8 cellular contexts compared by ENCODE assay signal in genomic region chr16:89667000-89667399, GRCh38. TPM values are rescaled to one million over a fixed set of nuclear protein-coding genes. Genes with fewer than 3 reads are reported as not detected.
DNase-seq lines count a peak whose midpoint lies in the region; ATAC-seq, FAIRE-seq and TF ChIP-seq lines count a peak whose summit lies in the region.
"Not testable (repeated sequence)": the region's sequence is repeated elsewhere in the genome, so short reads cannot be mapped to it uniquely, and the experiment has no call there.

No MANE protein-coding gene starts in this region.

- ATAC-seq in SK-N-SH treated with all-trans-retinoic acid at 6 μM for 48 hours: peak; percentile 44; the same call in 1 of the 3 replicates
- ATAC-seq in K562: peak; percentile 46; the same call in 1 of the 3 replicates

- not testable (repeated sequence) for H3K27me3 ChIP-seq in H7 (ENCODE audit: control insufficient read depth, insufficient read depth, low read length); K562 (ENCODE audit: control insufficient read depth in 2 of 2, insufficient read depth in 2 of 2, low read length in 2 of 2); transverse colon

- CTCF ChIA-PET in K562 (lab: Yijun Ruan, JAX; ENCODE audit: low intra/inter-chr PET ratio): interaction anchor here (1.2 kb wide), 1 partner anchor 92 kb away, joined by 4 read pairs; no protein-coding TSS in a partner anchor

- POLR2A ChIA-PET in K562 (lab: Yijun Ruan, JAX): not testable (repeated sequence)

- in situ Hi-C loops in K562 (cut with MboI); transverse colon (cut with MboI; ENCODE audit: low pct_ligation_motif_present in 1 of 4, low pct_unique_long_range_greater_than_20kb in 1 of 4, low sequenced_read_pairs in 3 of 4): not testable (repeated sequence)

- not testable (repeated sequence) for H4K20me1 ChIP-seq in K562 (replicated peaks; ENCODE audit: control insufficient read depth, insufficient read depth, low read length)

- H3K4me1 ChIP-seq in K562 (replicated peaks in 1 of 2; ENCODE audit: control insufficient read depth in 2 of 2, insufficient read depth in 2 of 2, low read length in 2 of 2): peaks cover 3 to 19% of the 10 kb centered on the region in 2 experiments; a peak in 3 of 5 replicates
- not testable (repeated sequence) for H3K4me1 ChIP-seq in transverse colon

- TF ChIP-seq EP300 in K562 (IDR thresholded peaks at IDR 0.05; ENCODE audit: low read length); transverse colon (IDR thresholded peaks at IDR 0.05; ENCODE audit: low read depth): not testable (repeated sequence)

- TF ChIP-seq CTCF in K562 (IDR thresholded peaks at IDR 0.05 in 2 of 3, conservative IDR thresholded peaks at IDR 0.05 in 1 of 3; ENCODE audit: insufficient read depth in 2 of 3, low read depth in 1 of 3, low read length in 3 of 3) (peak; percentile 54 to 65 (median 58)), transverse colon (IDR thresholded peaks at IDR 0.05) (peak in 2 of 5 experiments; percentile 12 to 26)

- not testable (repeated sequence) for H3K9me3 ChIP-seq in K562 (replicated peaks; ENCODE audit: control insufficient read depth, insufficient read depth, low read depth, low read length); transverse colon

- not testable (repeated sequence) for H3K27ac ChIP-seq in K562 (ENCODE audit: extremely low read depth, low read depth, low read length); transverse colon

- not testable (repeated sequence) for H3K4me2 ChIP-seq in K562 (ENCODE audit: insufficient read depth, low read length)

- TF ChIP-seq POLR2A in K562 (conservative IDR thresholded peaks at IDR 0.05); transverse colon (IDR thresholded peaks at IDR 0.05): not testable (repeated sequence)

- not testable (repeated sequence) for BruUV-seq in K562 (replicated peaks; lab: Mats Ljungman, UMichigan)

- H2AFZ ChIP-seq in K562 (ENCODE audit: low read depth, low read length): not testable (repeated sequence)

- not testable (repeated sequence) for H3K9ac ChIP-seq in K562 (ENCODE audit: insufficient read depth in 1 of 2, low read depth in 2 of 2, low read length in 2 of 2)

- not testable (repeated sequence) for H3K36me3 ChIP-seq in H7 (replicated peaks; ENCODE audit: control insufficient read depth, insufficient read depth, low read length); transverse colon
- peaks cover 19% of the 10 kb centered on the region; the same call in 2 of the 3 replicates for H3K36me3 ChIP-seq in K562 (ENCODE audit: control insufficient read depth, insufficient read depth, low read length)

- H3K4me3 ChIP-seq in H7 (ENCODE audit: insufficient read depth, low read depth, low read length); K562; transverse colon: not testable (repeated sequence)

- DNase-seq in DMS53 treated with DMSO at 0.1 percent for 48 hours (lab: John Stamatoyannopoulos, UW; ENCODE audit: unreplicated experiment): peak; percentile 2
- peak; percentile 54 for DNase-seq in H7
- peak; percentile 12 for DNase-seq in NCI-H2171 treated with DMSO at 0.1 percent for 48 hours (lab: John Stamatoyannopoulos, UW)
- peak in 1 of 4 experiments; percentile 68 for DNase-seq in K562 (ENCODE audit: extremely low read depth in 1 of 4, low spot score in 3 of 4)
- DNase-seq in fibroblast of the conjunctiva (ENCODE audit: low read depth): peak; percentile 28
- DNase-seq in lung microvascular endothelial cell (ENCODE audit: low read depth in 2 of 2): peak; percentile 48 to 51
- DNase-seq in transverse colon: peak; percentile 29

- TF ChIP-seq RAD21 in K562 (CRISPR knock-in tag; conservative IDR thresholded peaks at IDR 0.05 in 1 of 2, IDR thresholded peaks at IDR 0.05 in 1 of 2): 0 out of 4 replicates have a peak, but pooled peaks of 1 of the 2 experiments have one; percentile 16

- intact Hi-C loops in K562 (cut with micrococcal nuclease): loop anchor here (2.0 kb wide), 1 partner anchor 92 kb away; the partner anchor contains the start of gene CPNE7
- intact Hi-C loops in transverse colon (cut with DNase I; ENCODE audit: low total_unique reads): not testable (repeated sequence)

- H3K79me2 ChIP-seq in K562 (ENCODE audit: control insufficient read depth, insufficient read depth, low read length): not testable (repeated sequence)

- H3K9me1 ChIP-seq in K562 (ENCODE audit: control insufficient read depth, insufficient read depth, low read length): not testable (repeated sequence)

- 7% methylated on average over 6 of the region's 7 CpGs for WGBS in K562 (ENCODE audit: insufficient coverage, low coverage, missing lambda C conversion rate)
- 41 to 80% methylated on average over 3 to 7 of the region's 7 CpGs for WGBS in transverse colon (ENCODE audit: low coverage in 1 of 2), 2 donors

- FAIRE-seq in K562 (lab: Jason Lieb, UNC): peak; percentile 75

RNA-seq across cellular contexts. Expression of gene SPATA33, which starts 9.4 kb away (rescaled TPM):
- total RNA-seq in H7 (2014; rRNA removed; shearing (Covaris generic)): 5.5 and 7.0 TPM in 2 replicates
- 39.5 and 51.6 TPM in 2 replicates for total RNA-seq in K562 (2011; cell fraction: chromatin; rRNA removed; ENCODE audit: low replicate concordance)
- total RNA-seq in K562 (2011; cell fraction: nucleolus; rRNA removed): 25.5 and 30.5 TPM in 2 replicates
- 30.6 and 33.0 TPM in 2 replicates for total RNA-seq in K562 (2011; cell fraction: nucleoplasm; rRNA removed)
- total RNA-seq in K562 (2014; rRNA removed): 9.7 and 14.0 TPM in 2 replicates
- 10.5 and 11.8 TPM in 2 replicates for total RNA-seq in K562 (2014; rRNA removed; fragmentation: Illumina TruSeq; extraction: Trizol)
- 11.2 and 14.9 TPM in 2 replicates for total RNA-seq in K562 (2015; rRNA removed; fragmentation: Illumina TruSeq; extraction: Trizol)
- total RNA-seq in K562 (2021): 18.2 and 19.7 TPM in 2 replicates
- 9.8 and 11.8 TPM in 2 replicates for polyA plus RNA-seq in K562 (2011; rRNA removed)
- polyA plus RNA-seq in K562 (2011; cell fraction: cytosol; rRNA removed): 10.3 and 12.0 TPM in 2 replicates
- 26.2 and 27.8 TPM in 2 replicates for polyA plus RNA-seq in K562 (2011; cell fraction: nucleus; rRNA removed)
- polyA plus RNA-seq in K562 (2012): 13.1 and 14.5 TPM in 2 replicates
- 15.6 and 20.0 TPM in 2 replicates for polyA plus RNA-seq in K562 (2014; fragmentation: Illumina TruSeq; extraction: Trizol)
- polyA plus RNA-seq in K562 (2014; fragmentation: Nextera tagmentation; extraction: Ambion mirVana): 1 to 10 TPM; 4.0 to 5.4 TPM
- 16.4 and 18.1 TPM in 2 replicates for polyA plus RNA-seq in K562 (2014; rRNA removed)
- polyA minus RNA-seq in K562 (2011; rRNA and poly(A)+ RNA removed): 7.6 and 7.7 TPM in 2 replicates
- 4.0 and 5.6 TPM in 2 replicates for polyA minus RNA-seq in K562 (2011; cell fraction: cytosol; rRNA and poly(A)+ RNA removed)
- 6.1 and 8.0 TPM in 2 replicates for polyA minus RNA-seq in K562 (2011; cell fraction: nucleus; rRNA and poly(A)+ RNA removed)
- 0.87 and 1.4 TPM in 2 replicates for total RNA-seq in lung microvascular endothelial cell
- total RNA-seq in transverse colon: 10 to 100 TPM in 1 of 4 donors, 1 to 10 TPM in 3; 4.4 to 10.1 (median 7.4) TPM

RNA-seq across cellular contexts. Expression of gene CHMP1A, which starts 9.5 kb away (rescaled TPM):
- 85.2 and 89.7 TPM in 2 replicates for total RNA-seq in H7 (2014; rRNA removed; shearing (Covaris generic))
- 34.5 and 132 TPM in 2 replicates for total RNA-seq in K562 (2011; cell fraction: chromatin; rRNA removed; ENCODE audit: low replicate concordance)
- total RNA-seq in K562 (2011; cell fraction: nucleolus; rRNA removed): 88.4 and 95.0 TPM in 2 replicates
- total RNA-seq in K562 (2011; cell fraction: nucleoplasm; rRNA removed): 50.6 and 56.7 TPM in 2 replicates
- 64.5 and 76.7 TPM in 2 replicates for total RNA-seq in K562 (2014; rRNA removed)
- total RNA-seq in K562 (2014; rRNA removed; fragmentation: Illumina TruSeq; extraction: Trizol): 17.2 and 22.0 TPM in 2 replicates
- 45.4 and 48.3 TPM in 2 replicates for total RNA-seq in K562 (2015; rRNA removed; fragmentation: Illumina TruSeq; extraction: Trizol)
- total RNA-seq in K562 (2021): 79.6 and 79.9 TPM in 2 replicates
- 45.2 and 53.9 TPM in 2 replicates for polyA plus RNA-seq in K562 (2011; rRNA removed)
- 58.4 and 113 TPM in 2 replicates for polyA plus RNA-seq in K562 (2011; cell fraction: cytosol; rRNA removed)
- 80.8 and 127 TPM in 2 replicates for polyA plus RNA-seq in K562 (2011; cell fraction: nucleus; rRNA removed)
- 49.1 and 58.8 TPM in 2 replicates for polyA plus RNA-seq in K562 (2012)
- polyA plus RNA-seq in K562 (2014; fragmentation: Illumina TruSeq; extraction: Trizol): 40.9 and 55.6 TPM in 2 replicates
- 1 to 10 TPM in 1 of 2 experiments, under 1 TPM in 1; 0.83 to 3.3 TPM for polyA plus RNA-seq in K562 (2014; fragmentation: Nextera tagmentation; extraction: Ambion mirVana)
- 74.2 and 83.1 TPM in 2 replicates for polyA plus RNA-seq in K562 (2014; rRNA removed)
- 20.8 and 35.5 TPM in 2 replicates for polyA minus RNA-seq in K562 (2011; rRNA and poly(A)+ RNA removed)
- 45.2 and 46.4 TPM in 2 replicates for polyA minus RNA-seq in K562 (2011; cell fraction: cytosol; rRNA and poly(A)+ RNA removed)
- polyA minus RNA-seq in K562 (2011; cell fraction: nucleus; rRNA and poly(A)+ RNA removed): 19.0 and 21.8 TPM in 2 replicates
- 59.3 and 81.5 TPM in 2 replicates for total RNA-seq in lung microvascular endothelial cell
- total RNA-seq in transverse colon: 100 to 1,000 TPM; 131 to 184 (median 144) TPM

RNA-seq across cellular contexts. Expression of gene CDK10, which starts 19.5 kb away (rescaled TPM):
- 36.5 and 45.0 TPM in 2 replicates for total RNA-seq in H7 (2014; rRNA removed; shearing (Covaris generic))
- 275 and 586 TPM in 2 replicates for total RNA-seq in K562 (2011; cell fraction: chromatin; rRNA removed; ENCODE audit: low replicate concordance)
- total RNA-seq in K562 (2011; cell fraction: nucleolus; rRNA removed): 284 and 289 TPM in 2 replicates
- 252 and 255 TPM in 2 replicates for total RNA-seq in K562 (2011; cell fraction: nucleoplasm; rRNA removed)
- total RNA-seq in K562 (2014; rRNA removed) (40.1 and 55.8 TPM in 2 replicates), K562 (2014; rRNA removed; fragmentation: Illumina TruSeq; extraction: Trizol) (25.5 and 34.8 TPM in 2 replicates), K562 (2015; rRNA removed; fragmentation: Illumina TruSeq; extraction: Trizol) (35.8 and 40.3 TPM in 2 replicates), K562 (2021) (65.1 and 75.4 TPM in 2 replicates), lung microvascular endothelial cell (23.1 and 38.5 TPM in 2 replicates), transverse colon (100 to 1,000 TPM in 1 of 4 donors, 10 to 100 TPM in 3; 69.6 to 304 (median 74.2) TPM)
- polyA plus RNA-seq in K562 (2011; rRNA removed) (55.9 and 77.3 TPM in 2 replicates), K562 (2014; fragmentation: Illumina TruSeq; extraction: Trizol) (38.0 and 46.5 TPM in 2 replicates), K562 (2014; fragmentation: Nextera tagmentation; extraction: Ambion mirVana) (1 to 10 TPM; 2.0 to 3.3 TPM), K562 (2014; rRNA removed) (75.0 and 85.1 TPM in 2 replicates)
- 39.7 and 56.1 TPM in 2 replicates for polyA plus RNA-seq in K562 (2011; cell fraction: cytosol; rRNA removed)
- polyA plus RNA-seq in K562 (2011; cell fraction: nucleus; rRNA removed): 756 and 811 TPM in 2 replicates
- polyA plus RNA-seq in K562 (2012): 45.3 and 62.2 TPM in 2 replicates
- 21.7 and 25.8 TPM in 2 replicates for polyA minus RNA-seq in K562 (2011; rRNA and poly(A)+ RNA removed)
- 16.0 and 16.3 TPM in 2 replicates for polyA minus RNA-seq in K562 (2011; cell fraction: cytosol; rRNA and poly(A)+ RNA removed)
- 56.4 and 75.0 TPM in 2 replicates for polyA minus RNA-seq in K562 (2011; cell fraction: nucleus; rRNA and poly(A)+ RNA removed)

RNA-seq across cellular contexts. Expression of gene SPATA2L, which starts 34.5 kb away (rescaled TPM):
- total RNA-seq in H7 (2014; rRNA removed; shearing (Covaris generic)): 13.5 and 16.0 TPM in 2 replicates
- 4.8 and 30.8 TPM in 2 replicates for total RNA-seq in K562 (2011; cell fraction: chromatin; rRNA removed; ENCODE audit: low replicate concordance)
- total RNA-seq in K562 (2011; cell fraction: nucleolus; rRNA removed): 32.7 and 32.9 TPM in 2 replicates
- 10.5 and 10.9 TPM in 2 replicates for total RNA-seq in K562 (2011; cell fraction: nucleoplasm; rRNA removed)
- total RNA-seq in K562 (2014; rRNA removed) (17.0 and 19.7 TPM in 2 replicates), K562 (2014; rRNA removed; fragmentation: Illumina TruSeq; extraction: Trizol) (0.26 and 0.47 TPM in 2 replicates), K562 (2015; rRNA removed; fragmentation: Illumina TruSeq; extraction: Trizol) (4.3 and 5.1 TPM in 2 replicates), K562 (2021) (19.2 and 19.4 TPM in 2 replicates), lung microvascular endothelial cell (8.1 and 10.1 TPM in 2 replicates), transverse colon (10 to 100 TPM; 30.8 to 83.0 (median 60.6) TPM)
- polyA plus RNA-seq in K562 (2011; rRNA removed) (4.0 and 4.5 TPM in 2 replicates), K562 (2014; fragmentation: Illumina TruSeq; extraction: Trizol) (1.1 and 3.7 TPM in 2 replicates), K562 (2014; fragmentation: Nextera tagmentation; extraction: Ambion mirVana) (under 1 TPM in 1 of 2 experiments, not detected in 1; 0.13 TPM), K562 (2014; rRNA removed) (11.5 and 15.2 TPM in 2 replicates)
- 5.7 and 25.8 TPM in 2 replicates for polyA plus RNA-seq in K562 (2011; cell fraction: cytosol; rRNA removed)
- 10.9 and 25.7 TPM in 2 replicates for polyA plus RNA-seq in K562 (2011; cell fraction: nucleus; rRNA removed)
- polyA plus RNA-seq in K562 (2012): 11.3 and 11.6 TPM in 2 replicates
- 0.33 and 1.8 TPM in 2 replicates for polyA minus RNA-seq in K562 (2011; rRNA and poly(A)+ RNA removed)
- polyA minus RNA-seq in K562 (2011; cell fraction: cytosol; rRNA and poly(A)+ RNA removed): 7.8 and 11.9 TPM in 2 replicates
- 5.7 and 11.7 TPM in 2 replicates for polyA minus RNA-seq in K562 (2011; cell fraction: nucleus; rRNA and poly(A)+ RNA removed)

RNA-seq across cellular contexts. Expression of gene DPEP1, which starts 53.6 kb away (rescaled TPM):
- 2.6 and 2.7 TPM in 2 replicates for total RNA-seq in H7 (2014; rRNA removed; shearing (Covaris generic))
- 0.23 TPM in 1 of 2 replicates, not detected in the other for total RNA-seq in K562 (2011; cell fraction: chromatin; rRNA removed; ENCODE audit: low replicate concordance)
- 0.67 and 1.3 TPM in 2 replicates for total RNA-seq in K562 (2011; cell fraction: nucleolus; rRNA removed)
- 0.46 TPM in 1 of 2 replicates, not detected in the other for total RNA-seq in K562 (2011; cell fraction: nucleoplasm; rRNA removed)
- 0.14 TPM in 1 of 2 replicates, not detected in the other for total RNA-seq in K562 (2014; rRNA removed)
- total RNA-seq in K562 (2014; rRNA removed; fragmentation: Illumina TruSeq; extraction: Trizol): not detected in 2 replicates
- not detected in 2 replicates for total RNA-seq in K562 (2015; rRNA removed; fragmentation: Illumina TruSeq; extraction: Trizol)
- total RNA-seq in K562 (2021): 0.20 and 0.22 TPM in 2 replicates
- polyA plus RNA-seq in K562 (2011; rRNA removed): 0.31 and 0.34 TPM in 2 replicates
- polyA plus RNA-seq in K562 (2011; cell fraction: cytosol; rRNA removed): 0.22 and 1.2 TPM in 2 replicates
- polyA plus RNA-seq in K562 (2011; cell fraction: nucleus; rRNA removed): 1.1 TPM in 2 replicates
- 0.17 and 0.21 TPM in 2 replicates for polyA plus RNA-seq in K562 (2012)
- 0.08 TPM in 1 of 2 replicates, not detected in the other for polyA plus RNA-seq in K562 (2014; fragmentation: Illumina TruSeq; extraction: Trizol)
- polyA plus RNA-seq in K562 (2014; fragmentation: Nextera tagmentation; extraction: Ambion mirVana): not detected
- polyA plus RNA-seq in K562 (2014; rRNA removed): 0.18 TPM in 1 of 2 replicates, not detected in the other
- polyA minus RNA-seq in K562 (2011; rRNA and poly(A)+ RNA removed): not detected in 2 replicates
- polyA minus RNA-seq in K562 (2011; cell fraction: cytosol; rRNA and poly(A)+ RNA removed): not detected in 2 replicates
- polyA minus RNA-seq in K562 (2011; cell fraction: nucleus; rRNA and poly(A)+ RNA removed): not detected in 2 replicates
- total RNA-seq in lung microvascular endothelial cell: 0.20 and 0.44 TPM in 2 replicates
- total RNA-seq in transverse colon: 1 to 10 TPM in 3 of 4 donors, not detected in 1; 1.3 to 4.0 (median 1.4) TPM
